1 cellular context compared by ENCODE assay signal in the genomic region with DNA sequence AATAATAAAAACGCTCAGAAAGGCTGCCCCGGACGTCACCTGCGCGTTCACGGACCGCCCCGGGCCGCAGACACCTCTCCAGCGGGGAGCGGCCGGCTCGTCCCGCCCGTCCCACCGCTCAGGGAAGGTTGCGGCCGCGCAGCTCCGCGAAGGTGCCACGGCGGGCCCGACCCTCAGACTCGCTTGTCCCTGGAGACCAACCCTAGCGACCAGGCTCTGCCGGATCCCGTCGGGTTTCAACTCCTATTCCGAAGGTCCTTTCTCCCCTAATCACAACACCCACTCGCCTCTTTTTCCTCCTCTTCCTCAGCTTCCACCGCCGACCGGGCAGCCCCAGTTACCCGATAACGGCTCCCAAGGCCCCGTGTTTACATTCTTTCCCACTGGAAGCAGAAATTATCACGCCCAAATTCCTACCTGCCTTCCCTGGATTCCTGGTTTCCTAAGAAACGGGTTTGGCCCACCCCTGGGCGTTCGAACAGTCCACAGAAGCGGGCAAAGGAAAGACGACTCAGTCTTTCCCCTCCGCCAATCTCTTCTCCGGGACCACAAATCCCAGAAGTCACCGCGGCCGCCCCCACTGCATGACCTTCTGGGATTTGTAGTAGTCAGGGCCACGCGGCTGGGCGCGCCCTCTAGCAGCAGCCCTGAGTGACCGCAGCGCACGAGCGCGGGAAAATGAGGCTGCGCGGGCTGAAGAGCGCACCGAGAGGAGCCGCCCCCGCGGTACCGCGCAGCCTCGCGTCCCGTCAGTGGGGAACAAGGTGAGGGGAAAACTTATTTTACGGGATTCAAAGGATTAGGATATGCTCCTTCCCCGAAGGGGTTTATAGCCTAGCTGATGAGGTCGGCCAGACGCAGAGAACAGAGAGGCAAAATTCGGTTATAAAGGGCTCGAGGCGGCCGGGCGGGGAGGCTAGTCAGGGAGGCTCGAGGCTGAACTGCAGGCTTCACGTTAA.
TF ChIP-seq lines count a peak whose summit lies in the region.

A gene with protein sequence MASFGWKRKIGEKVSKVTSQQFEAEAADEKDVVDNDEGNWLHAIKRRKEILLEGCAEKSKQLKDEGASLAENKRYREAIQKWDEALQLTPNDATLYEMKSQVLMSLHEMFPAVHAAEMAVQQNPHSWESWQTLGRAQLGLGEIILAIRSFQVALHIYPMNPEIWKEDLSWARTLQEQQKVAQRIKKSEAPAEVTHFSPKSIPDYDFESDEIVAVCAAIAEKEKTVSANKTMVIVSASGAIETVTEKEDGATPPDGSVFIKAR (minus strand): TSS at position 555 of the 959 bp plus-strand sequence. CDS start 8,943 bp downstream, outside the sequence.

TF ChIP-seq in HCT116, 20 proteins besides CTCF, POLR2A, EP300 and RAD21 (continued from another document):
- TF ChIP-seq ZBTB33 (IDR thresholded peaks at IDR 0.05; ENCODE audit: extremely low read depth, insufficient replicate concordance, low read length) = peak; percentile 40
- TF ChIP-seq JUND (IDR thresholded peaks at IDR 0.05) = no peak
- peak; percentile 46; the same call in 1 of the 2 replicates for TF ChIP-seq SIN3A (IDR thresholded peaks at IDR 0.05; ENCODE audit: low read depth)
- TF ChIP-seq EGR1 (IDR thresholded peaks at IDR 0.05; ENCODE audit: low read depth) = peak; percentile 90
- TF ChIP-seq CBX3 (IDR thresholded peaks at IDR 0.05; ENCODE audit: low read depth) = peak; percentile 76; the same call in 1 of the 2 replicates
- no peak for TF ChIP-seq ZNF274 (IDR thresholded peaks at IDR 0.05; ENCODE audit: low read depth, low read length)
- TF ChIP-seq FOSL1 (IDR thresholded peaks at IDR 0.05; ENCODE audit: low read depth) = no peak
TF ChIP-seq in HCT116: peak in this region for 10.
